Comparison of ENCODE assay signal across 1 cellular context in the genomic region with DNA sequence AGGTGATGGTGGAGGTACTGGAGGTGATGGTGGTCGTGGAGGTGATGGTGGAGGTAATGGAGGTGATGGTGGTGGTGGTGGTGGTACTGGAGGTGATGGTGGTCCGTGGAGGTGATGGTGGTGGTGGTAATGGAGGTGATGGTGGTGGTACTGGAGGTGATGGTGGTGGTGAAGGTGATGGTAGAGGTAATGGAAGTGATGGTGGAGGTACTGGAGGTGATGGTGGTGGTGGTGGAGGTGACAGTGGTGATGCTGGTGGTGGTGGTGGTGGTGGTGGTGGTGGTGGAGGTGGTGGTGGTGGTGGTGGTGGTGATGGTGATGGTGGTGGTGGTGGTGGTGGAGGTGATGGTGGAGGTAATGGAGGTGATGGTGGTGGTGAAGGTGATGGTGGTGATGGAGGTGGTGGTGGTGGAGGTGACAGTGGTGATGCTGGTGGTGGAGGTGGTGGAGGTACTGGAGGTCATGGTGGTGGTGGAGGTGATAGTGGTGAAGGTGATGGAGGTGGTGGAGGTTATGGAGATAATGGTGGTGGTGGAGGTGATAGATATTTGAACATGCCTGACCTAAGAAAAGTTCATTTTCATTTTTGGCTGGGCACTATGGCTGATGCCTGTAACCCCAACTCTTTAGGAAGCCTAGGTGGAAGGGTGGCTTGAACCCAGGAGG.
TF ChIP-seq lines count a peak whose summit lies in the region.

No MANE protein-coding gene starts in this region.

TF ChIP-seq in IMR-90, 13 proteins besides CTCF, POLR2A, EP300 and RAD21:
- TF ChIP-seq, protein P1, sequence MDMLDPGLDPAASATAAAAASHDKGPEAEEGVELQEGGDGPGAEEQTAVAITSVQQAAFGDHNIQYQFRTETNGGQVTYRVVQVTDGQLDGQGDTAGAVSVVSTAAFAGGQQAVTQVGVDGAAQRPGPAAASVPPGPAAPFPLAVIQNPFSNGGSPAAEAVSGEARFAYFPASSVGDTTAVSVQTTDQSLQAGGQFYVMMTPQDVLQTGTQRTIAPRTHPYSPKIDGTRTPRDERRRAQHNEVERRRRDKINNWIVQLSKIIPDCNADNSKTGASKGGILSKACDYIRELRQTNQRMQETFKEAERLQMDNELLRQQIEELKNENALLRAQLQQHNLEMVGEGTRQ (IDR thresholded peaks at IDR 0.05; ENCODE audit: low read depth, low read length), result no peak
- no peak for TF ChIP-seq MAFK (IDR thresholded peaks at IDR 0.05; ENCODE audit: low read depth, low read length)
- no peak for TF ChIP-seq CEBPB (IDR thresholded peaks at IDR 0.05; ENCODE audit: low read depth, low read length)
- TF ChIP-seq MXI1 (IDR thresholded peaks at IDR 0.05; ENCODE audit: borderline replicate concordance, low read depth, low read length), result no peak
- TF ChIP-seq FOS (IDR thresholded peaks at IDR 0.05; ENCODE audit: low read depth, low read length), result no peak
- no peak for TF ChIP-seq SMC3 (IDR thresholded peaks at IDR 0.05; ENCODE audit: low read depth, low read length)
- TF ChIP-seq, protein P2, sequence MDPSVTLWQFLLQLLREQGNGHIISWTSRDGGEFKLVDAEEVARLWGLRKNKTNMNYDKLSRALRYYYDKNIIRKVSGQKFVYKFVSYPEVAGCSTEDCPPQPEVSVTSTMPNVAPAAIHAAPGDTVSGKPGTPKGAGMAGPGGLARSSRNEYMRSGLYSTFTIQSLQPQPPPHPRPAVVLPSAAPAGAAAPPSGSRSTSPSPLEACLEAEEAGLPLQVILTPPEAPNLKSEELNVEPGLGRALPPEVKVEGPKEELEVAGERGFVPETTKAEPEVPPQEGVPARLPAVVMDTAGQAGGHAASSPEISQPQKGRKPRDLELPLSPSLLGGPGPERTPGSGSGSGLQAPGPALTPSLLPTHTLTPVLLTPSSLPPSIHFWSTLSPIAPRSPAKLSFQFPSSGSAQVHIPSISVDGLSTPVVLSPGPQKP (IDR thresholded peaks at IDR 0.05; ENCODE audit: borderline replicate concordance, low read depth, low read length), result no peak
- no peak for TF ChIP-seq BHLHE40 (IDR thresholded peaks at IDR 0.05; ENCODE audit: low read depth, low read length)
- TF ChIP-seq NFE2L2 (IDR thresholded peaks at IDR 0.05; ENCODE audit: low read depth, low read length), result no peak
- TF ChIP-seq MAZ (IDR thresholded peaks at IDR 0.05; ENCODE audit: borderline replicate concordance, low read depth, low read length), result no peak
- TF ChIP-seq RFX5 (IDR thresholded peaks at IDR 0.05; ENCODE audit: low read depth, low read length), result no peak
- no peak for TF ChIP-seq RCOR1 (IDR thresholded peaks at IDR 0.05; ENCODE audit: insufficient replicate concordance, low read length)
- TF ChIP-seq CHD1 (IDR thresholded peaks at IDR 0.05; ENCODE audit: low read depth, low read length), result no peak
